In the genomic region with DNA sequence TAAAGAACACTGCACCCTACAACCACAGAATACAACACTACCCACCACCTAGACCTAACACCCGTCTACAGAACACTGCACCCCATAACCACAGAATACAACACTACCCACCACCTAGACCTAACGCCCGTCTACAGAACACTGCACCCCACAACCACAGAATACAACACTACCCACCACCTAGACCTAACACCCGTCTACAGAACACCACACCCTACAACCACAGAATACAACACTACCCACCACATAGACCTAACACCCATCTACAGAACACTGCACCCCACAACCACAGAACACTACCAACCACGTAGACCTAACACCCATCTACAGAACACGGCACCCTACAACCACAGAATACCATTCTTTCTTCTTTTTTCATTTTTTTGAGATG, we compare ENCODE assay signal across 1 cellular context.
A peak's percentile ranks its signal among the peaks of the same experiment; 100 is the strongest.
TF ChIP-seq lines count a peak whose summit lies in the region.
"Not testable (repeated sequence)": the region's sequence is repeated elsewhere in the genome, so short reads cannot be mapped to it uniquely, and the experiment has no call there.

No MANE protein-coding gene starts in this region.

TF ChIP-seq in HepG2, 621 proteins besides CTCF, POLR2A, EP300 and RAD21:
- 0 out of 2 replicates have a peak, but pooled peaks have one; percentile 55 for TF ChIP-seq NONO (IDR thresholded peaks at IDR 0.05)
- TF ChIP-seq NONO (CRISPR knock-in tag; conservative IDR thresholded peaks at IDR 0.05): not testable (repeated sequence)
- TF ChIP-seq, protein P1, sequence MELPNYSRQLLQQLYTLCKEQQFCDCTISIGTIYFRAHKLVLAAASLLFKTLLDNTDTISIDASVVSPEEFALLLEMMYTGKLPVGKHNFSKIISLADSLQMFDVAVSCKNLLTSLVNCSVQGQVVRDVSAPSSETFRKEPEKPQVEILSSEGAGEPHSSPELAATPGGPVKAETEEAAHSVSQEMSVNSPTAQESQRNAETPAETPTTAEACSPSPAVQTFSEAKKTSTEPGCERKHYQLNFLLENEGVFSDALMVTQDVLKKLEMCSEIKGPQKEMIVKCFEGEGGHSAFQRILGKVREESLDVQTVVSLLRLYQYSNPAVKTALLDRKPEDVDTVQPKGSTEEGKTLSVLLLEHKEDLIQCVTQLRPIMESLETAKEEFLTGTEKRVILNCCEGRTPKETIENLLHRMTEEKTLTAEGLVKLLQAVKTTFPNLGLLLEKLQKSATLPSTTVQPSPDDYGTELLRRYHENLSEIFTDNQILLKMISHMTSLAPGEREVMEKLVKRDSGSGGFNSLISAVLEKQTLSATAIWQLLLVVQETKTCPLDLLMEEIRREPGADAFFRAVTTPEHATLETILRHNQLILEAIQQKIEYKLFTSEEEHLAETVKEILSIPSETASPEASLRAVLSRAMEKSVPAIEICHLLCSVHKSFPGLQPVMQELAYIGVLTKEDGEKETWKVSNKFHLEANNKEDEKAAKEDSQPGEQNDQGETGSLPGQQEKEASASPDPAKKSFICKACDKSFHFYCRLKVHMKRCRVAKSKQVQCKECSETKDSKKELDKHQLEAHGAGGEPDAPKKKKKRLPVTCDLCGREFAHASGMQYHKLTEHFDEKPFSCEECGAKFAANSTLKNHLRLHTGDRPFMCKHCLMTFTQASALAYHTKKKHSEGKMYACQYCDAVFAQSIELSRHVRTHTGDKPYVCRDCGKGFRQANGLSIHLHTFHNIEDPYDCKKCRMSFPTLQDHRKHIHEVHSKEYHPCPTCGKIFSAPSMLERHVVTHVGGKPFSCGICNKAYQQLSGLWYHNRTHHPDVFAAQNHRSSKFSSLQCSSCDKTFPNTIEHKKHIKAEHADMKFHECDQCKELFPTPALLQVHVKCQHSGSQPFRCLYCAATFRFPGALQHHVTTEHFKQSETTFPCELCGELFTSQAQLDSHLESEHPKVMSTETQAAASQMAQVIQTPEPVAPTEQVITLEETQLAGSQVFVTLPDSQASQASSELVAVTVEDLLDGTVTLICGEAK (IDR thresholded peaks at IDR 0.05): peak; percentile 14; the same call in 1 of the 2 replicates
- TF ChIP-seq, protein P1 (CRISPR knock-in tag; IDR thresholded peaks at IDR 0.05): not testable (repeated sequence)
- peak; percentile 73; the same call in 1 of the 2 replicates for TF ChIP-seq NBN (conservative IDR thresholded peaks at IDR 0.05)
